26 cellular contexts compared by ENCODE assay signal in genomic region chr1:10179751-10180150, GRCh38. TPM values are rescaled to one million over a fixed set of nuclear protein-coding genes. Genes with fewer than 3 reads are reported as not detected.
DNase-seq lines count a peak whose midpoint lies in the region; ATAC-seq and TF ChIP-seq lines count a peak whose summit lies in the region.
"Had no signal": no experiment of that assay in that cellular context is flagged by ENCODE, and none has a peak within 500 bp of the region (broad histone marks: within the 10 kb centered on the region; RNA-seq: fewer than 3 reads in every experiment).

No MANE protein-coding gene starts in this region.

- H3K4me1 ChIP-seq in testis: no peaks in the 10 kb centered on the region
- H3K4me1 ChIP-seq: A549, body of pancreas, foreskin keratinocyte, left lung, parathyroid adenoma had no signal

- DNase-seq in C1 segment of cervical spinal cord (lab: John Stamatoyannopoulos, UW): peak in 9 of 14 donors; percentile 14 to 73 (median 27)
- peak; percentile 63 for DNase-seq in cerebellar cortex (ENCODE audit: low spot score)
- peak in 41 of 56 donors; percentile 5 to 65 (median 31) for DNase-seq in nucleus accumbens (lab: John Stamatoyannopoulos, UW)
- DNase-seq in T-helper 2 cell: no peak
- DNase-seq in Right ventricle myocardium inferior (ENCODE audit: missing footprints): no peak
- no peak for DNase-seq in GM10266 (ENCODE audit: extremely low spot score)
- no peak for DNase-seq in testis
- DNase-seq: activated naive CD4-positive, alpha-beta T cell treated with anti-CD3 and anti-CD28 coated beads, Interleukin-2, amount 10 ng/mL, durations not matched to agents 7 days and 5 days; activated T-cell treated with anti-CD3 and anti-CD28 coated beads for 4 hours; body of pancreas; DMS153; foreskin keratinocyte; HFFc6; KBM-7; left lung; NCI-H187; NCI-H2227 treated with DMSO at 0.1 percent for 48 hours; NCI-H82; SIG-M5; stimulated activated CD4-positive, alpha-beta T cell treated with anti-CD3 and anti-CD28 coated beads, Interleukin-1b, Interleukin-23, amount 100 ng/mL, for 48 hours; stimulated activated naive CD8-positive, alpha-beta T cell treated with anti-CD3 and anti-CD28 coated beads, Interleukin-15, Interleukin-2, amounts not matched to agents 100 U/mL and 50 U/mL, for 24 hours had no signal

- H3K9me3 ChIP-seq in testis: no peaks in the 10 kb centered on the region
- H3K9me3 ChIP-seq: A549, body of pancreas, left lung had no signal

- TF ChIP-seq CTCF in GM10266 (IDR thresholded peaks at IDR 0.05; ENCODE audit: control insufficient read depth, insufficient read depth, low read depth, missing control alignments): no peak
- TF ChIP-seq CTCF in testis (IDR thresholded peaks at IDR 0.05): no peak

- H3K27me3 ChIP-seq in layer of hippocampus (ENCODE audit: control insufficient read depth, insufficient read depth, low read length): no peaks in the 10 kb centered on the region
- H3K27me3 ChIP-seq in testis: no peaks in the 10 kb centered on the region
- H3K27me3 ChIP-seq: body of pancreas, foreskin keratinocyte, left lung had no signal

- H3K27ac ChIP-seq in layer of hippocampus (ENCODE audit: low read depth, low read length) (peak overlapping the region; percentile 89), testis (no peak overlapping the region)
- H3K27ac ChIP-seq: A549, body of pancreas, C4-2B, foreskin keratinocyte, left lung, parathyroid adenoma, VCaP had no signal

- intact Hi-C loops in Right ventricle myocardium inferior (cut with DNase I): no loop called here
- intact Hi-C loops in testis (cut with DNase I; ENCODE audit: low total_unique reads): no loop called here

- no peak overlapping the region for H3K4me3 ChIP-seq in testis
- H3K4me3 ChIP-seq: A549, body of pancreas, left lung had no signal

- H3K36me3 ChIP-seq in testis (ENCODE audit: low read depth, missing control alignments): no peaks in the 10 kb centered on the region

- ATAC-seq in Right ventricle myocardium inferior: no peak
- ATAC-seq: A549; body of pancreas; foreskin keratinocyte; left lung; stimulated activated naive CD8-positive, alpha-beta T cell treated with anti-CD3 and anti-CD28 coated beads, Interleukin-15, Interleukin-2, amounts not matched to agents 100 U/mL and 50 U/mL, for 24 hours had no signal

- 69 to 79% methylated on average over 15 of the region's 15 CpGs for WGBS in testis, 2 donors

- no peak for TF ChIP-seq POLR2A in testis (IDR thresholded peaks at IDR 0.05)

RNA-seq across cellular contexts. Expression of gene KIF1B, which starts 30.6 kb away (rescaled TPM):
- 70.0 TPM for total RNA-seq in Right ventricle myocardium inferior
- total RNA-seq in testis: 100 to 1,000 TPM in 1 of 2 donors, 10 to 100 TPM in 1; 71.2 to 119 TPM
- 64.5 TPM for polyA plus RNA-seq in testis (ENCODE audit: insufficient read depth, low read depth, low replicate concordance)

Comparison
In these comparisons a context has a peak if more than half of its experiments do, and no peak if none do; other contexts are left out.
1. DNase-seq: peak in C1 segment of cervical spinal cord (9 of 14), cerebellar cortex (single experiment) and nucleus accumbens (41 of 56); none in T-helper 2 cell (0 of 5), Right ventricle myocardium inferior (single experiment), GM10266 (single experiment) and testis (single experiment).